Comparison of ENCODE assay signal across 1 cellular context in genomic region chr4:121696641-121697461, GRCh38.
TF ChIP-seq lines count a peak whose summit lies in the region.

TSS of gene ANXA5 (minus strand) at chr4:121696980. CDS start at chr4:121696589, 391 bp downstream.

TF ChIP-seq in HepG2, 621 proteins besides CTCF, POLR2A, EP300 and RAD21 (continued from another document):
- TF ChIP-seq ARID4A (CRISPR knock-in tag; IDR thresholded peaks at IDR 0.05; ENCODE audit: borderline replicate concordance) (peak; percentile 74; the same call in 1 of the 2 replicates), AHDC1 (CRISPR knock-in tag; IDR thresholded peaks at IDR 0.05; ENCODE audit: borderline replicate concordance) (0 out of 2 replicates have a peak, but pooled peaks have one; percentile 22), E2F5 (CRISPR knock-in tag; conservative IDR thresholded peaks at IDR 0.05) (no peak), SP2 (CRISPR knock-in tag; IDR thresholded peaks at IDR 0.05) (0 out of 2 replicates have a peak, but pooled peaks have one; percentile 22), ASH2L (IDR thresholded peaks at IDR 0.05; ENCODE audit: insufficient read length, low read depth, low read length) (peak; percentile 69), KDM4B (CRISPR knock-in tag; IDR thresholded peaks at IDR 0.05) (no peak), DPF2 (CRISPR knock-in tag; IDR thresholded peaks at IDR 0.05; ENCODE audit: borderline replicate concordance, low read depth) (no peak), HBP1 (CRISPR knock-in tag; IDR thresholded peaks at IDR 0.05; ENCODE audit: low read depth) (no peak), ZNF280D (CRISPR knock-in tag; IDR thresholded peaks at IDR 0.05) (no peak), NKX3-1 (CRISPR knock-in tag; IDR thresholded peaks at IDR 0.05) (no peak), ZNF335 (CRISPR knock-in tag; IDR thresholded peaks at IDR 0.05) (0 out of 2 replicates have a peak, but pooled peaks have one; percentile 43), BRD4 (CRISPR knock-in tag; IDR thresholded peaks at IDR 0.05) (no peak), ZNF33A (CRISPR knock-in tag; IDR thresholded peaks at IDR 0.05; ENCODE audit: borderline replicate concordance) (0 out of 2 replicates have a peak, but pooled peaks have one; percentile 70), ZNF256 (CRISPR knock-in tag; conservative IDR thresholded peaks at IDR 0.05) (0 out of 2 replicates have a peak, but pooled peaks have one; percentile 31), ZSCAN21 (CRISPR knock-in tag; IDR thresholded peaks at IDR 0.05; ENCODE audit: borderline replicate concordance) (peak; percentile 18; the same call in 1 of the 2 replicates), RELA (CRISPR knock-in tag; IDR thresholded peaks at IDR 0.05) (no peak), ZNF234 (CRISPR knock-in tag; conservative IDR thresholded peaks at IDR 0.05) (no peak), SIN3A (IDR thresholded peaks at IDR 0.05; ENCODE audit: borderline replicate concordance, low read depth, low read length) (peak; percentile 56; the same call in 1 of the 2 replicates), ZMAT3 (CRISPR knock-in tag; conservative IDR thresholded peaks at IDR 0.05) (0 out of 2 replicates have a peak, but pooled peaks have one; percentile 19), BRCA1 (CRISPR knock-in tag; IDR thresholded peaks at IDR 0.05) (0 out of 2 replicates have a peak, but pooled peaks have one; percentile 5), ZNF800 (CRISPR knock-in tag; IDR thresholded peaks at IDR 0.05) (peak; percentile 88), ZBTB43 (CRISPR knock-in tag; conservative IDR thresholded peaks at IDR 0.05) (peak; percentile 38; the same call in 1 of the 2 replicates), ZNF850 (CRISPR knock-in tag; conservative IDR thresholded peaks at IDR 0.05) (no peak), TMF1 (CRISPR knock-in tag; IDR thresholded peaks at IDR 0.05; ENCODE audit: low read depth) (peak; percentile 41; the same call in 1 of the 2 replicates), AGO2 (optimal IDR thresholded peaks at IDR 0.05; ENCODE audit: low read depth, low read length) (peak; percentile 79), PPARG (CRISPR knock-in tag; conservative IDR thresholded peaks at IDR 0.05) (no peak)
- TF ChIP-seq, protein P1, sequence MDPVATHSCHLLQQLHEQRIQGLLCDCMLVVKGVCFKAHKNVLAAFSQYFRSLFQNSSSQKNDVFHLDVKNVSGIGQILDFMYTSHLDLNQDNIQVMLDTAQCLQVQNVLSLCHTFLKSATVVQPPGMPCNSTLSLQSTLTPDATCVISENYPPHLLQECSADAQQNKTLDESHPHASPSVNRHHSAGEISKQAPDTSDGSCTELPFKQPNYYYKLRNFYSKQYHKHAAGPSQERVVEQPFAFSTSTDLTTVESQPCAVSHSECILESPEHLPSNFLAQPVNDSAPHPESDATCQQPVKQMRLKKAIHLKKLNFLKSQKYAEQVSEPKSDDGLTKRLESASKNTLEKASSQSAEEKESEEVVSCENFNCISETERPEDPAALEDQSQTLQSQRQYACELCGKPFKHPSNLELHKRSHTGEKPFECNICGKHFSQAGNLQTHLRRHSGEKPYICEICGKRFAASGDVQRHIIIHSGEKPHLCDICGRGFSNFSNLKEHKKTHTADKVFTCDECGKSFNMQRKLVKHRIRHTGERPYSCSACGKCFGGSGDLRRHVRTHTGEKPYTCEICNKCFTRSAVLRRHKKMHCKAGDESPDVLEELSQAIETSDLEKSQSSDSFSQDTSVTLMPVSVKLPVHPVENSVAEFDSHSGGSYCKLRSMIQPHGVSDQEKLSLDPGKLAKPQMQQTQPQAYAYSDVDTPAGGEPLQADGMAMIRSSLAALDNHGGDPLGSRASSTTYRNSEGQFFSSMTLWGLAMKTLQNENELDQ (CRISPR knock-in tag; IDR thresholded peaks at IDR 0.05; ENCODE audit: borderline replicate concordance), result no peak
TF ChIP-seq in HepG2: peak in this region for 156.
